In genomic region chr1:112172294-112172882, GRCh38 we compare ENCODE assay signal across 10 cellular contexts.
DNase-seq lines count a peak whose midpoint lies in the region; ATAC-seq and TF ChIP-seq lines count a peak whose summit lies in the region.
"Had no signal": no experiment of that assay in that cellular context is flagged by ENCODE, and none has a peak within 500 bp of the region (broad histone marks: within the 10 kb centered on the region; RNA-seq: fewer than 3 reads in every experiment).

No MANE protein-coding gene starts in this region.

- no peaks in the 10 kb centered on the region for H3K27me3 Mint-ChIP-seq in activated CD4-positive, alpha-beta T cell treated with anti-CD3 and anti-CD28 coated beads, Interleukin-2, amount 10 ng/mL, durations not matched to agents 7 days and 5 days

- intact Hi-C loops in sciatic nerve (cut with DNase I), result no loop called here

- H3K27ac Mint-ChIP-seq in activated CD4-positive, alpha-beta T cell treated with anti-CD3 and anti-CD28 coated beads, Interleukin-2, amount 10 ng/mL, durations not matched to agents 7 days and 5 days, result no peak overlapping the region

- H3K4me1 Mint-ChIP-seq in activated CD4-positive, alpha-beta T cell treated with anti-CD3 and anti-CD28 coated beads, Interleukin-2, amount 10 ng/mL, durations not matched to agents 7 days and 5 days, result no peaks in the 10 kb centered on the region
- H3K4me1 Mint-ChIP-seq: naive B cell had no signal

- POLR2A ChIA-PET in activated CD4-positive, alpha-beta T cell treated with anti-CD3 and anti-CD28 coated beads, Interleukin-2, amount 10 ng/mL, durations not matched to agents 7 days and 5 days (lab: Charles Lee), result no interaction called here

- no peak for TF ChIP-seq CTCF in fibroblast of villous mesenchyme (IDR thresholded peaks at IDR 0.05; ENCODE audit: insufficient read depth, low read depth, low read length)

- H3K9me3 Mint-ChIP-seq in activated CD4-positive, alpha-beta T cell treated with anti-CD3 and anti-CD28 coated beads, Interleukin-2, amount 10 ng/mL, durations not matched to agents 7 days and 5 days, result no peaks in the 10 kb centered on the region

- no peak overlapping the region for H3K4me3 ChIP-seq in fibroblast of villous mesenchyme (ENCODE audit: low read depth, low read length)
- H3K4me3 ChIP-seq: BLaER1 had no signal

- peak; percentile 24 for DNase-seq in activated CD4-positive, alpha-beta T cell treated with anti-CD3 and anti-CD28 coated beads, Interleukin-2, amount 10 ng/mL, durations not matched to agents 7 days and 5 days
- DNase-seq in activated CD4-positive, alpha-beta T cell treated with anti-CD3 and anti-CD28 coated beads for 4 hours, result no peak
- DNase-seq in RPMI7951 (ENCODE audit: low read depth) (peak; percentile 52), fibroblast of villous mesenchyme (ENCODE audit: low read depth) (peak; percentile 67), sciatic nerve (ENCODE audit: low spot score) (peak; percentile 62), NCI-H526 (lab: John Stamatoyannopoulos, UW) (no peak), NCI-H82 (lab: John Stamatoyannopoulos, UW) (no peak)
- DNase-seq: naive B cell had no signal

- no peaks in the 10 kb centered on the region for H3K36me3 Mint-ChIP-seq in activated CD4-positive, alpha-beta T cell treated with anti-CD3 and anti-CD28 coated beads, Interleukin-2, amount 10 ng/mL, durations not matched to agents 7 days and 5 days (ENCODE audit: low read depth)
- H3K36me3 Mint-ChIP-seq: naive B cell had no signal

- ATAC-seq in sciatic nerve (peak; percentile 60), GM21381 (IDR thresholded peaks at IDR 0.05; ENCODE audit: unreplicated experiment) (no peak)

- no peak overlapping the region for H3K4me3 Mint-ChIP-seq in activated CD4-positive, alpha-beta T cell treated with anti-CD3 and anti-CD28 coated beads, Interleukin-2, amount 10 ng/mL, durations not matched to agents 7 days and 5 days
- H3K4me3 Mint-ChIP-seq: naive B cell had no signal

- CTCF ChIA-PET in activated CD4-positive, alpha-beta T cell treated with anti-CD3 and anti-CD28 coated beads, Interleukin-2, amount 10 ng/mL, durations not matched to agents 7 days and 5 days (lab: Charles Lee), result no interaction called here

Comparison
In these comparisons a context has a peak if more than half of its experiments do, and no peak if none do; other contexts are left out.
1. DNase-seq: peak in activated CD4-positive, alpha-beta T cell treated with anti-CD3 and anti-CD28 coated beads, Interleukin-2, amount 10 ng/mL, durations not matched to agents 7 days and 5 days (single experiment), RPMI7951 (single experiment), fibroblast of villous mesenchyme (single experiment) and sciatic nerve (single experiment); none in activated CD4-positive, alpha-beta T cell treated with anti-CD3 and anti-CD28 coated beads for 4 hours (0 of 2), NCI-H526 (0 of 2) and NCI-H82 (single experiment).